ENCODE assay signal across 10 cellular contexts in genomic region chr1:8061210-8061609, GRCh38. TPM values are rescaled to one million over a fixed set of nuclear protein-coding genes. Genes with fewer than 3 reads are reported as not detected.
DNase-seq lines count a peak whose midpoint lies in the region; ATAC-seq and TF ChIP-seq lines count a peak whose summit lies in the region.
"Had no signal": no experiment of that assay in that cellular context is flagged by ENCODE, and none has a peak within 500 bp of the region (broad histone marks: within the 10 kb centered on the region; RNA-seq: fewer than 3 reads in every experiment).

No MANE protein-coding gene starts in this region.

- CTCF ChIA-PET in HEK293 (lab: Yijun Ruan, JAX) = no interaction called here

- H3K4me2 ChIP-seq in hepatocyte = peak overlapping the region; percentile 38

- ATAC-seq in HG03196 (IDR thresholded peaks at IDR 0.05; ENCODE audit: unreplicated experiment) (no peak), GM18511 (IDR thresholded peaks at IDR 0.05; ENCODE audit: unreplicated experiment) (no peak), GM19324 (IDR thresholded peaks at IDR 0.05; ENCODE audit: low FRiP score, unreplicated experiment) (no peak)

- no peaks in the 10 kb centered on the region for H3K79me2 ChIP-seq in hepatocyte

- H3K4me3 ChIP-seq in HEK293 (ENCODE audit: low read depth, low read length) = no peak overlapping the region
- no peak overlapping the region for H3K4me3 ChIP-seq in astrocyte of the cerebellum (ENCODE audit: low read depth, low read length)
- H3K4me3 ChIP-seq in hepatocyte = no peak overlapping the region

- no peaks in the 10 kb centered on the region for H3K9me2 ChIP-seq in hepatocyte (replicated peaks; ENCODE audit: insufficient read depth)

- no peaks in the 10 kb centered on the region for H3K4me1 ChIP-seq in HEK293 (ENCODE audit: control insufficient read depth, insufficient read depth, low read length)
- peaks cover 10% of the 10 kb centered on the region for H3K4me1 ChIP-seq in hepatocyte (ENCODE audit: insufficient read depth)

- no peak overlapping the region for H3K27ac ChIP-seq in HEK293 (ENCODE audit: extremely low read depth, low read depth, low read length)
- H3K27ac ChIP-seq in hepatocyte = peak overlapping the region; percentile 90

- no peaks in the 10 kb centered on the region for H3K27me3 ChIP-seq in hepatocyte

- DNase-seq in astrocyte of the cerebellum (ENCODE audit: low read depth) = peak; percentile 85
- DNase-seq in hepatocyte (ENCODE audit: low spot score) = peak; percentile 80
- DNase-seq in stromal cell of bone marrow (ENCODE audit: low read depth) = peak; percentile 95
- DNase-seq in CD1c-positive myeloid dendritic cell (ENCODE audit: extremely low spot score) = no peak
- DNase-seq: activated naive CD4-positive, alpha-beta T cell treated with anti-CD3 and anti-CD28 coated beads, Interleukin-2, amount 50 U/mL, for 16 hours; SHP77 had no signal

- no peaks in the 10 kb centered on the region for H4K20me1 ChIP-seq in hepatocyte (ENCODE audit: insufficient read depth, poor library complexity, severe bottlenecking)

- TF ChIP-seq CTCF in HEK293 (tag by site-specific recombination; IDR thresholded peaks at IDR 0.05) = no peak
- TF ChIP-seq CTCF in astrocyte of the cerebellum (IDR thresholded peaks at IDR 0.05; ENCODE audit: low read depth, low read length, missing control alignments) = no peak
- TF ChIP-seq CTCF in hepatocyte (IDR thresholded peaks at IDR 0.05; ENCODE audit: poor library complexity) = no peak

- POLR2A ChIA-PET in HEK293 (lab: Yijun Ruan, JAX) = no interaction called here

- no peaks in the 10 kb centered on the region for H3K36me3 ChIP-seq in HEK293 (ENCODE audit: control insufficient read depth in 2 of 2, insufficient read depth in 1 of 2, low read length in 2 of 2)
- H3K36me3 ChIP-seq in hepatocyte (replicated peaks; ENCODE audit: insufficient read depth, low read depth) = no peaks in the 10 kb centered on the region

- H2AFZ ChIP-seq in hepatocyte = no peak overlapping the region

- in situ Hi-C loops in astrocyte of the cerebellum (cut with HindIII; ENCODE audit: low sequenced_read_pairs) = no loop called here

- H3K9me3 ChIP-seq in HEK293 (ENCODE audit: control insufficient read depth, insufficient read depth, low read depth, low read length) (no peaks in the 10 kb centered on the region), hepatocyte (ENCODE audit: low read depth) (no peaks in the 10 kb centered on the region)

TF ChIP-seq in HEK293, 187 proteins besides CTCF, POLR2A, EP300 and RAD21:
- TF ChIP-seq ZNF449 (tag by site-specific recombination; IDR thresholded peaks at IDR 0.05) (no peak), INSM2 (tag by site-specific recombination; IDR thresholded peaks at IDR 0.05) (peak; percentile 84)

RNA-seq across cellular contexts. Expression of gene ERRFI1, which starts 35.1 kb away (rescaled TPM):
- total RNA-seq in hepatocyte = 154 and 163 TPM in 2 replicates
- polyA plus RNA-seq in hepatocyte = 123 and 139 TPM in 2 replicates
